In genomic region chr14:54722791-54723432, GRCh38 we compare ENCODE assay signal across 9 cellular contexts.
DNase-seq lines count a peak whose midpoint lies in the region; ATAC-seq, FAIRE-seq and TF ChIP-seq lines count a peak whose summit lies in the region.
"Had no signal": no experiment of that assay in that cellular context is flagged by ENCODE, and none has a peak within 500 bp of the region (broad histone marks: within the 10 kb centered on the region; RNA-seq: fewer than 3 reads in every experiment).

No MANE protein-coding gene starts in this region.

- H3K27ac Mint-ChIP-seq in astrocyte (ENCODE audit: unreplicated experiment), result no peak overlapping the region
- H3K27ac Mint-ChIP-seq in stimulated activated effector memory CD8-positive, alpha-beta T cell treated with anti-CD3 and anti-CD28 coated beads, Interleukin-12 subunit alpha, Interleukin-12 subunit beta, amount 100 ng/mL, for 72 hours, result no peak overlapping the region

- H3K9ac ChIP-seq in astrocyte (ENCODE audit: low read length), result no peak overlapping the region

- no peak for FAIRE-seq in astrocyte (lab: Jason Lieb, UNC)

- intact Hi-C loops in mucosa of descending colon (cut with DNase I, micrococcal nuclease), result no loop called here

- H3K36me3 Mint-ChIP-seq in astrocyte (ENCODE audit: low read depth, unreplicated experiment), result peaks cover 6% of the 10 kb centered on the region
- no peaks in the 10 kb centered on the region for H3K36me3 Mint-ChIP-seq in stimulated activated effector memory CD8-positive, alpha-beta T cell treated with anti-CD3 and anti-CD28 coated beads, Interleukin-12 subunit alpha, Interleukin-12 subunit beta, amount 100 ng/mL, for 72 hours

- no peaks in the 10 kb centered on the region for H3K9me3 Mint-ChIP-seq in astrocyte (ENCODE audit: unreplicated experiment)
- no peaks in the 10 kb centered on the region for H3K9me3 Mint-ChIP-seq in stimulated activated effector memory CD8-positive, alpha-beta T cell treated with anti-CD3 and anti-CD28 coated beads, Interleukin-12 subunit alpha, Interleukin-12 subunit beta, amount 100 ng/mL, for 72 hours

- peak; percentile 40 for ATAC-seq in mucosa of descending colon
- ATAC-seq in stimulated activated effector memory CD8-positive, alpha-beta T cell treated with anti-CD3 and anti-CD28 coated beads, Interleukin-12 subunit alpha, Interleukin-12 subunit beta, amount 100 ng/mL, for 72 hours, result no peak
- no peak for ATAC-seq in GM19452 (IDR thresholded peaks at IDR 0.05; ENCODE audit: unreplicated experiment)

- H3K4me1 Mint-ChIP-seq in astrocyte (ENCODE audit: low read depth, unreplicated experiment), result peaks cover 19% of the 10 kb centered on the region
- H3K4me1 Mint-ChIP-seq in stimulated activated effector memory CD8-positive, alpha-beta T cell treated with anti-CD3 and anti-CD28 coated beads, Interleukin-12 subunit alpha, Interleukin-12 subunit beta, amount 100 ng/mL, for 72 hours, result no peaks in the 10 kb centered on the region

- H3K27me3 ChIP-seq in astrocyte (ENCODE audit: insufficient read depth, low read length), result no peaks in the 10 kb centered on the region

- H3K4me1 ChIP-seq in astrocyte (ENCODE audit: insufficient read depth, low read length) (no peaks in the 10 kb centered on the region), mucosa of descending colon (ENCODE audit: low read depth) (no peaks in the 10 kb centered on the region)

- H2AFZ ChIP-seq in astrocyte (ENCODE audit: low read depth, low read length), result no peak overlapping the region

- H3K9me3 ChIP-seq in astrocyte (ENCODE audit: insufficient read depth, low read depth, low read length), result no peaks in the 10 kb centered on the region
- H3K9me3 ChIP-seq in mucosa of descending colon, result no peaks in the 10 kb centered on the region

- H4K20me1 ChIP-seq in astrocyte (ENCODE audit: insufficient read depth, low read length), result peaks cover 66% of the 10 kb centered on the region

- peak; percentile 19 for TF ChIP-seq CTCF in astrocyte (IDR thresholded peaks at IDR 0.05; ENCODE audit: insufficient read depth, low read depth, low read length)
- no peak for TF ChIP-seq CTCF in mucosa of descending colon (IDR thresholded peaks at IDR 0.05)

- H3K27me3 Mint-ChIP-seq in astrocyte (ENCODE audit: low read depth, unreplicated experiment), result no peaks in the 10 kb centered on the region

- H3K36me3 ChIP-seq in astrocyte (ENCODE audit: insufficient read depth, low read length) (no peaks in the 10 kb centered on the region), mucosa of descending colon (ENCODE audit: low read depth) (no peaks in the 10 kb centered on the region)

- H3K27ac ChIP-seq in astrocyte (ENCODE audit: low read depth, low read length), result no peak overlapping the region

- no peak overlapping the region for H3K4me2 ChIP-seq in astrocyte (ENCODE audit: low read length)

- peak; percentile 26 for DNase-seq in EL
- peak; percentile 49 for DNase-seq in HT-29 (ENCODE audit: low spot score)
- peak; percentile 29 for DNase-seq in astrocyte (ENCODE audit: low read depth)
- DNase-seq in mucosa of descending colon, result peak in 1 of 3 donors; percentile 19
- no peak for DNase-seq in stimulated activated effector memory CD8-positive, alpha-beta T cell treated with anti-CD3 and anti-CD28 coated beads, Interleukin-12 subunit alpha, Interleukin-12 subunit beta, amount 100 ng/mL, for 72 hours (ENCODE audit: low spot score in 2 of 2)
- DNase-seq in GM19240 (ENCODE audit: insufficient read length, low spot score), result no peak
- DNase-seq in HuH-7.5 (ENCODE audit: low spot score), result no peak
- DNase-seq: islet precursor cell had no signal

- no peak overlapping the region for H3K4me3 Mint-ChIP-seq in astrocyte (ENCODE audit: unreplicated experiment)
- no peak overlapping the region for H3K4me3 Mint-ChIP-seq in stimulated activated effector memory CD8-positive, alpha-beta T cell treated with anti-CD3 and anti-CD28 coated beads, Interleukin-12 subunit alpha, Interleukin-12 subunit beta, amount 100 ng/mL, for 72 hours

- peaks cover 35% of the 10 kb centered on the region for H3K79me2 ChIP-seq in astrocyte (ENCODE audit: insufficient read depth, low read length)

- H3K4me3 ChIP-seq in astrocyte (ENCODE audit: insufficient read depth, low read depth, low read length) (no peak overlapping the region), mucosa of descending colon (no peak overlapping the region)

Comparison
In these comparisons a context has a peak if more than half of its experiments do, and no peak if none do; other contexts are left out.
1. DNase-seq: peak in EL (single experiment), HT-29 (single experiment) and astrocyte (single experiment); none in stimulated activated effector memory CD8-positive, alpha-beta T cell treated with anti-CD3 and anti-CD28 coated beads, Interleukin-12 subunit alpha, Interleukin-12 subunit beta, amount 100 ng/mL, for 72 hours (0 of 2), GM19240 (single experiment) and HuH-7.5 (single experiment).